18 cellular contexts compared by ENCODE assay signal in the genomic region with DNA sequence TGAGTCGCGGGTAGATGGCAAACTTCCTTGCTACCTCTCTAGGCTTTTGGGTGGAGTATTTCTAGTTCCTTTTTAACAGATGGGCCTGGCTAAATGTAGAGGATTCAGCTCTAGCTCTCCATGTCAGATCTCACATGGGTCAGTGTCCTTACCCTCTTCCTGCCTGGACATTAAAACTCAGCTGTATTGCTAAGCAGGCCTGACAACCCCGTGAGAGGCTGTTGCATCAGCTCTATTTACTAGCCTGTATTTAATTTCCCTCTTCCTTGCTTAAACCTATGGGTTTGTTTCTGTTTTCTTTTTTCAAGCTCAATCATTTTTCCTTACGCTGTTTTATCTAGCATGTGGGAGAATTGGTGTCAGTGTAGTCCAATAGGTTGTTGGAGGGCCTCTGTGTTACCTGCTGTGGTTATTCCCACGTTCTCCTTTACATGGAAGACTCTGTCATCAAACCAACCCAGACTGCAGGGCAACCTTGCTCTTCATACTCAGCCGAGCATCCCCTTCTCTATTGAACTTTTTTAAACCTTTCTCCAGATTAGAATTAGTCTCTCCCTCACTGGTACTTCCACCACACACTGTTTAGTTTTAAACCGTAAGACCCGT.
DNase-seq lines count a peak whose midpoint lies in the region; ATAC-seq, FAIRE-seq and TF ChIP-seq lines count a peak whose summit lies in the region.
"Had no signal": no experiment of that assay in that cellular context is flagged by ENCODE, and none has a peak within 500 bp of the region (broad histone marks: within the 10 kb centered on the region; RNA-seq: fewer than 3 reads in every experiment).

No MANE protein-coding gene starts in this region.

- no peaks in the 10 kb centered on the region for H4K20me1 ChIP-seq in IMR-90 (ENCODE audit: insufficient read depth, low read length)
- H4K20me1 ChIP-seq in endothelial cell of umbilical vein (replicated peaks; ENCODE audit: control insufficient read depth, extremely low read depth, insufficient read depth, low read length): no peaks in the 10 kb centered on the region

- H2AFZ ChIP-seq in IMR-90 (replicated peaks; ENCODE audit: low read length, poor library complexity): no peak overlapping the region
- no peak overlapping the region for H2AFZ ChIP-seq in endothelial cell of umbilical vein (ENCODE audit: low read depth, low read length)
- H2AFZ ChIP-seq in mesenchymal stem cell (ENCODE audit: low read depth, low read length): no peak overlapping the region

- peak overlapping the region; percentile 83 for H2BK20ac ChIP-seq in IMR-90 (ENCODE audit: low read depth, low read length)

- H3K23ac ChIP-seq in IMR-90 (ENCODE audit: low read depth, low read length): peak overlapping the region; percentile 34
- H3K23ac ChIP-seq in mesenchymal stem cell (ENCODE audit: low read length in 2 of 2): no peak overlapping the region

- in situ Hi-C loops in IMR-90 (cut with MboI; ENCODE audit: low sequenced_read_pairs): no loop called here
- in situ Hi-C loops in KBM-7 (cut with MboI; ENCODE audit: low pct_unique_long_range_greater_than_20kb, low sequenced_read_pairs): no loop called here

- intact Hi-C loops in IMR-90 (cut with micrococcal nuclease) (loop anchor here (5.0 kb wide), 2 partner anchors 37 to 127 kb away; no protein-coding TSS in a partner anchor), endothelial cell of umbilical vein (cut with micrococcal nuclease) (no loop called here)

- H2BK120ac ChIP-seq in IMR-90 (ENCODE audit: low read depth, low read length) (peak overlapping the region; percentile 75), mesenchymal stem cell (ENCODE audit: low read depth, low read length) (no peak overlapping the region)

- peak overlapping the region; percentile 60 to 76 for H4K8ac ChIP-seq in IMR-90 (ENCODE audit: low read depth in 2 of 2, low read length in 2 of 2)
- peak overlapping the region; percentile 53 for H4K8ac ChIP-seq in mesenchymal stem cell (ENCODE audit: low read length)

- no peak overlapping the region for H3K4me2 ChIP-seq in IMR-90 (ENCODE audit: low read depth, low read length)
- H3K4me2 ChIP-seq in endothelial cell of umbilical vein (ENCODE audit: insufficient read depth, low read length): no peak overlapping the region
- no peak overlapping the region for H3K4me2 ChIP-seq in mesenchymal stem cell (ENCODE audit: low read length, poor library complexity, severe bottlenecking)

- FAIRE-seq in endothelial cell of umbilical vein (lab: Jason Lieb, UNC) (no peak), H54 (lab: Jason Lieb, UNC) (no peak)
- FAIRE-seq: TTC549 had no signal

- no peak overlapping the region for H3K9ac ChIP-seq in IMR-90 (ENCODE audit: low read depth, low read length)
- H3K9ac ChIP-seq in endothelial cell of umbilical vein (replicated peaks; ENCODE audit: extremely low read depth, insufficient read depth, low read length): no peak overlapping the region
- H3K9ac ChIP-seq in mesenchymal stem cell (ENCODE audit: low read length): no peak overlapping the region

- POLR2A ChIA-PET in IMR-90 (lab: Charles Lee; ENCODE audit: unreplicated experiment) (no interaction called here), endothelial cell of umbilical vein (lab: Charles Lee) (no interaction called here)

- dilution Hi-C loops in IMR-90 (cut with HindIII; ENCODE audit: low sequenced_read_pairs, unreplicated experiment) (no loop called here), endothelial cell of umbilical vein (cut with MboI; ENCODE audit: extremely low pct_ligation_motif_present, low sequenced_read_pairs) (no loop called here)

- peaks cover 2% of the 10 kb centered on the region; the same call in 1 of the 2 replicates for H3K9me3 ChIP-seq in IMR-90 (ENCODE audit: control insufficient read depth, insufficient read depth, low read length)
- H3K9me3 ChIP-seq in endothelial cell of umbilical vein (replicated peaks; ENCODE audit: control insufficient read depth, insufficient read depth, low read length): no peaks in the 10 kb centered on the region
- no peaks in the 10 kb centered on the region for H3K9me3 ChIP-seq in mesenchymal stem cell (ENCODE audit: control insufficient read depth, low read length)
- H3K9me3 ChIP-seq: stomach had no signal

- H2BK5ac ChIP-seq in IMR-90 (ENCODE audit: low read depth, low read length, poor library complexity, severe bottlenecking) (peak overlapping the region; percentile 95), mesenchymal stem cell (ENCODE audit: low read depth, low read length, poor library complexity, severe bottlenecking) (peak overlapping the region; percentile 36)

- no peak for TF ChIP-seq POLR2A in IMR-90 (IDR thresholded peaks at IDR 0.05; ENCODE audit: low read depth, low read length)
- TF ChIP-seq POLR2A in endothelial cell of umbilical vein (IDR thresholded peaks at IDR 0.05; ENCODE audit: low read depth, low read length): no peak
- no peak for TF ChIP-seq POLR2A in H54 (IDR thresholded peaks at IDR 0.05; ENCODE audit: low read depth, low read length)

- no peaks in the 10 kb centered on the region for H3K79me2 ChIP-seq in endothelial cell of umbilical vein (ENCODE audit: control insufficient read depth, insufficient read depth, low read length)

- H2BK15ac ChIP-seq in IMR-90 (ENCODE audit: low read depth, low read length): peak overlapping the region; percentile 85
- H2BK15ac ChIP-seq in mesenchymal stem cell (ENCODE audit: low read depth, poor library complexity, severe bottlenecking): no peak overlapping the region

- no peak for TF ChIP-seq RAD21 in IMR-90 (IDR thresholded peaks at IDR 0.05; ENCODE audit: low read length)

- DNase-seq in IMR-90 (peak; percentile 47), endothelial cell of umbilical vein (ENCODE audit: low read depth, low spot score) (no peak), mesenchymal stem cell (peak; percentile 42), KBM-7 (no peak), T-helper 2 cell (no peak), H54 (ENCODE audit: insufficient read length, low spot score) (no peak)
- DNase-seq: activated naive CD4-positive, alpha-beta T cell treated with anti-CD3 and anti-CD28 coated beads, Interleukin-2, amount 10 ng/mL, durations not matched to agents 7 days and 5 days; caudate nucleus; CD4-positive, alpha-beta T cell; HCEC 1CT; immature natural killer cell; NCI-H345; retina; stomach had no signal

- 80% methylated on average over 1 of the region's 8 CpGs; no CpG with 5 or more reads in 1 of the 2 experiments for WGBS in IMR-90 (ENCODE audit: extremely low coverage in 2 of 2, insufficient read length in 1 of 2), 2 experiments
- 88% methylated on average over 7 of the region's 8 CpGs for WGBS in mesenchymal stem cell

- H4K91ac ChIP-seq in IMR-90 (ENCODE audit: insufficient read depth, low read depth, low read length): peak overlapping the region; percentile 72
- no peak overlapping the region for H4K91ac ChIP-seq in mesenchymal stem cell (ENCODE audit: low read length)

- peak overlapping the region; percentile 76 for H3K14ac ChIP-seq in IMR-90 (replicated peaks; ENCODE audit: low read depth, low read length)
- H3K14ac ChIP-seq in mesenchymal stem cell (ENCODE audit: low read length in 2 of 2): no peak overlapping the region

- H3K18ac ChIP-seq in IMR-90 (ENCODE audit: low read depth, low read length) (peak overlapping the region; percentile 98), mesenchymal stem cell (ENCODE audit: low read depth in 1 of 2, low read length in 2 of 2) (peak overlapping the region; percentile 60 to 71)

- H3K27ac ChIP-seq in C4-2B: peak overlapping the region; percentile 79; the same call in 1 of the 2 replicates
- H3K27ac ChIP-seq in IMR-90 (ENCODE audit: insufficient read depth, low read length): peak overlapping the region; percentile 63; the same call in 1 of the 2 replicates
- peak overlapping the region; percentile 81 for H3K27ac ChIP-seq in endothelial cell of umbilical vein (ENCODE audit: insufficient read depth, low read depth, low read length)
- H3K27ac ChIP-seq in mesenchymal stem cell (ENCODE audit: low read length, poor library complexity, severe bottlenecking): no peak overlapping the region
- H3K27ac ChIP-seq: RWPE1 had no signal

- peak overlapping the region; percentile 41 for H4K5ac ChIP-seq in IMR-90 (ENCODE audit: low read depth, low read length)

- H3K56ac ChIP-seq in IMR-90 (ENCODE audit: extremely low read depth, insufficient read depth, low read length): peak overlapping the region; percentile 8; the same call in 1 of the 2 replicates

- no peak overlapping the region for H3K4me3 ChIP-seq in IMR-90 (ENCODE audit: insufficient read depth, low read depth, low read length)
- H3K4me3 ChIP-seq in endothelial cell of umbilical vein (replicated peaks in 1 of 3; ENCODE audit: insufficient read depth in 1 of 3, low read depth in 1 of 3, low read length in 3 of 3): no peak overlapping the region
- H3K4me3 ChIP-seq in mesenchymal stem cell (ENCODE audit: insufficient read depth in 1 of 2, low read depth in 1 of 2, low read length in 2 of 2): no peak overlapping the region
- H3K4me3 ChIP-seq: stomach had no signal

- peaks cover 9 to 27% of the 10 kb centered on the region in 2 experiments; a peak in 3 of 4 replicates for H3K79me1 ChIP-seq in IMR-90 (ENCODE audit: low read depth in 1 of 2, low read length in 2 of 2)
- H3K79me1 ChIP-seq in mesenchymal stem cell (replicated peaks; ENCODE audit: low read length, poor library complexity, severe bottlenecking): no peaks in the 10 kb centered on the region

- H3K9me1 ChIP-seq in IMR-90 (ENCODE audit: insufficient read depth, low read length) (peaks cover 3% of the 10 kb centered on the region), endothelial cell of umbilical vein (replicated peaks; ENCODE audit: control insufficient read depth, extremely low read depth, insufficient read depth, low read length) (no peaks in the 10 kb centered on the region)

- H3K27me3 ChIP-seq in IMR-90 (ENCODE audit: control insufficient read depth, insufficient read depth, low read length): no peaks in the 10 kb centered on the region
- H3K27me3 ChIP-seq in endothelial cell of umbilical vein (ENCODE audit: control insufficient read depth in 2 of 2, insufficient read depth in 2 of 2, low read length in 2 of 2): no peaks in the 10 kb centered on the region
- H3K27me3 ChIP-seq in mesenchymal stem cell (ENCODE audit: control insufficient read depth in 1 of 2, insufficient read depth in 1 of 2, low read length in 2 of 2): no peaks in the 10 kb centered on the region
- H3K27me3 ChIP-seq: stomach had no signal

- CTCF ChIA-PET in IMR-90 (lab: Yijun Ruan, JAX) (no interaction called here), endothelial cell of umbilical vein (lab: Charles Lee) (no interaction called here)

- no peaks in the 10 kb centered on the region for H3K36me3 ChIP-seq in IMR-90 (ENCODE audit: control insufficient read depth, insufficient read depth, low read length)
- H3K36me3 ChIP-seq in endothelial cell of umbilical vein (ENCODE audit: control insufficient read depth in 2 of 2, extremely low read depth in 1 of 2, insufficient read depth in 2 of 2, low read length in 2 of 2): no peaks in the 10 kb centered on the region
- H3K36me3 ChIP-seq in mesenchymal stem cell (ENCODE audit: control insufficient read depth in 1 of 2, insufficient read depth in 2 of 2, low read depth in 1 of 2, low read length in 2 of 2): no peaks in the 10 kb centered on the region
- H3K36me3 ChIP-seq: stomach had no signal

- TF ChIP-seq CTCF in C4-2B (conservative IDR thresholded peaks at IDR 0.05): no peak
- no peak for TF ChIP-seq CTCF in IMR-90 (conservative IDR thresholded peaks at IDR 0.05; ENCODE audit: low read depth, low read length)
- no peak for TF ChIP-seq CTCF in endothelial cell of umbilical vein (IDR thresholded peaks at IDR 0.05; ENCODE audit: extremely low read depth in 1 of 2, insufficient read depth in 1 of 2, low read depth in 1 of 2, low read length in 2 of 2)

- peak overlapping the region; percentile 85 for H3K4ac ChIP-seq in IMR-90 (ENCODE audit: low read depth, low read length)
- peak overlapping the region in 1 of 2 experiments; percentile 54 for H3K4ac ChIP-seq in mesenchymal stem cell (ENCODE audit: low read depth in 1 of 2, low read length in 2 of 2)

- BruUV-seq in IMR-90 (replicated peaks; lab: Mats Ljungman, UMichigan) (no TSS peak), endothelial cell of umbilical vein (replicated peaks; lab: Mats Ljungman, UMichigan) (no TSS peak)

- peak overlapping the region; percentile 22 for H2AK9ac ChIP-seq in IMR-90 (replicated peaks; ENCODE audit: low read depth, low read length, poor library complexity)

- H3K4me1 ChIP-seq in IMR-90 (ENCODE audit: control insufficient read depth, insufficient read depth, low read length) (peaks cover 10% of the 10 kb centered on the region), endothelial cell of umbilical vein (ENCODE audit: control insufficient read depth, extremely low read depth, insufficient read depth, low read length) (peaks cover 23% of the 10 kb centered on the region), mesenchymal stem cell (ENCODE audit: control insufficient read depth, insufficient read depth, low read depth, low read length) (peaks cover 9% of the 10 kb centered on the region)

- ATAC-seq in IMR-90 (ENCODE audit: low read depth): no peak
- ATAC-seq in GM18519 (IDR thresholded peaks at IDR 0.05; ENCODE audit: low FRiP score, unreplicated experiment): no peak

- peak overlapping the region; percentile 88 for H2AK5ac ChIP-seq in IMR-90 (ENCODE audit: low read depth, low read length)
- peak overlapping the region; percentile 95 for H2AK5ac ChIP-seq in mesenchymal stem cell (ENCODE audit: low read length, severe bottlenecking)

- peak overlapping the region; percentile 67 to 75 for H2BK12ac ChIP-seq in mesenchymal stem cell (ENCODE audit: low read length in 2 of 2)

Comparison
In these comparisons a context has a peak if more than half of its experiments do, and no peak if none do; other contexts are left out.
1. DNase-seq: peak in IMR-90 (single experiment) and mesenchymal stem cell (single experiment); none in endothelial cell of umbilical vein (single experiment), KBM-7 (single experiment), T-helper 2 cell (0 of 5) and H54 (single experiment).